ENCODE assay signal across 8 cellular contexts in genomic region chr6:7136859-7137334, GRCh38. TPM values are rescaled to one million over a fixed set of nuclear protein-coding genes. Genes with fewer than 3 reads are reported as not detected.
DNase-seq lines count a peak whose midpoint lies in the region; ATAC-seq and TF ChIP-seq lines count a peak whose summit lies in the region.

No MANE protein-coding gene starts in this region.

- TF ChIP-seq CTCF in activated B cell treated with CpG ODN at 0.5 μM for 24 hours (IDR thresholded peaks at IDR 0.05) = no peak

- CTCF ChIA-PET in activated B cell treated with CpG ODN at 0.5 μM for 24 hours (lab: Charles Lee) = no interaction called here

- no peaks in the 10 kb centered on the region for H3K9me3 ChIP-seq in muscle layer of colon (ENCODE audit: low read length)

- H3K4me3 Mint-ChIP-seq in activated B cell treated with CpG ODN at 0.5 μM for 24 hours = peak overlapping the region; percentile 77

- H3K4me3 ChIP-seq in muscle layer of colon (ENCODE audit: low read depth in 1 of 2, low read length in 2 of 2) = no peak overlapping the region

- POLR2A ChIA-PET in activated B cell treated with CpG ODN at 0.5 μM for 24 hours (lab: Charles Lee) = interaction anchor here (0.8 to 2.7 kb wide), 12 partner anchors 9 to 332 kb away, joined by 3 to 16 read pairs (median 5); partner anchors contain the start of gene RREB1

- DNase-seq in activated CD4-positive, alpha-beta T cell treated with anti-CD3 and anti-CD28 coated beads, Interleukin-2, amount 50 U/mL, for 48 hours = peak; percentile 16 to 22
- DNase-seq in activated CD4-positive, alpha-beta T cell treated with anti-CD3 and anti-CD28 coated beads for 1 hour = no peak
- DNase-seq in activated B cell treated with CpG ODN at 0.5 μM for 24 hours (peak; percentile 45), NCI-H2227 (lab: John Stamatoyannopoulos, UW; ENCODE audit: unreplicated experiment) (no peak), NCI-H2107 treated with DMSO at 0.1 percent for 48 hours (lab: John Stamatoyannopoulos, UW; ENCODE audit: unreplicated experiment) (no peak), epidermal melanocyte (ENCODE audit: insufficient read length, low spot score) (no peak)

- intact Hi-C loops in activated B cell treated with CpG ODN at 0.5 μM for 24 hours (cut with micrococcal nuclease) = loop anchor here (1.0 to 2.0 kb wide), 3 partner anchors 8 to 64 kb away; no protein-coding TSS in a partner anchor

- H3K4me1 ChIP-seq in muscle layer of colon (ENCODE audit: insufficient read depth, low read length) = peaks cover 37% of the 10 kb centered on the region

- H3K27ac ChIP-seq in muscle layer of colon (ENCODE audit: low read depth, low read length) = peak overlapping the region; percentile 70

- ATAC-seq in HG03045 (IDR thresholded peaks at IDR 0.05; ENCODE audit: unreplicated experiment) (peak; percentile 38), activated B cell treated with CpG ODN at 0.5 μM for 24 hours (ENCODE audit: low read depth) (peak; percentile 37)

- peaks cover 12% of the 10 kb centered on the region for H3K36me3 Mint-ChIP-seq in activated B cell treated with CpG ODN at 0.5 μM for 24 hours (ENCODE audit: low read depth)

- peaks cover 85% of the 10 kb centered on the region for H3K4me1 Mint-ChIP-seq in activated B cell treated with CpG ODN at 0.5 μM for 24 hours

- H3K36me3 ChIP-seq in muscle layer of colon (ENCODE audit: insufficient read depth, low read length) = no peaks in the 10 kb centered on the region

- no peaks in the 10 kb centered on the region for H3K9me3 Mint-ChIP-seq in activated B cell treated with CpG ODN at 0.5 μM for 24 hours

- H3K27me3 Mint-ChIP-seq in activated B cell treated with CpG ODN at 0.5 μM for 24 hours = no peaks in the 10 kb centered on the region

- no peak overlapping the region for H3K9ac ChIP-seq in muscle layer of colon (ENCODE audit: low read length)

- H3K27ac Mint-ChIP-seq in activated B cell treated with CpG ODN at 0.5 μM for 24 hours = peak overlapping the region; percentile 96

- H3K27me3 ChIP-seq in muscle layer of colon (ENCODE audit: control insufficient read depth in 1 of 2, insufficient read depth in 2 of 2, low read length in 2 of 2) = no peaks in the 10 kb centered on the region

RNA-seq across cellular contexts. Expression of gene RREB1, which starts 29.1 kb away (rescaled TPM):
- 62.2 and 67.7 TPM in 2 replicates for total RNA-seq in activated B cell treated with CpG ODN at 0.5 μM for 24 hours

Comparison
In these comparisons a context has a peak if more than half of its experiments do, and no peak if none do; other contexts are left out.
1. DNase-seq: peak in activated CD4-positive, alpha-beta T cell treated with anti-CD3 and anti-CD28 coated beads, Interleukin-2, amount 50 U/mL, for 48 hours (2 of 2) and activated B cell treated with CpG ODN at 0.5 μM for 24 hours (single experiment); none in activated CD4-positive, alpha-beta T cell treated with anti-CD3 and anti-CD28 coated beads for 1 hour (single experiment), NCI-H2227 (single experiment), NCI-H2107 treated with DMSO at 0.1 percent for 48 hours (single experiment) and epidermal melanocyte (single experiment).